15 cellular contexts compared by ENCODE assay signal in the genomic region with DNA sequence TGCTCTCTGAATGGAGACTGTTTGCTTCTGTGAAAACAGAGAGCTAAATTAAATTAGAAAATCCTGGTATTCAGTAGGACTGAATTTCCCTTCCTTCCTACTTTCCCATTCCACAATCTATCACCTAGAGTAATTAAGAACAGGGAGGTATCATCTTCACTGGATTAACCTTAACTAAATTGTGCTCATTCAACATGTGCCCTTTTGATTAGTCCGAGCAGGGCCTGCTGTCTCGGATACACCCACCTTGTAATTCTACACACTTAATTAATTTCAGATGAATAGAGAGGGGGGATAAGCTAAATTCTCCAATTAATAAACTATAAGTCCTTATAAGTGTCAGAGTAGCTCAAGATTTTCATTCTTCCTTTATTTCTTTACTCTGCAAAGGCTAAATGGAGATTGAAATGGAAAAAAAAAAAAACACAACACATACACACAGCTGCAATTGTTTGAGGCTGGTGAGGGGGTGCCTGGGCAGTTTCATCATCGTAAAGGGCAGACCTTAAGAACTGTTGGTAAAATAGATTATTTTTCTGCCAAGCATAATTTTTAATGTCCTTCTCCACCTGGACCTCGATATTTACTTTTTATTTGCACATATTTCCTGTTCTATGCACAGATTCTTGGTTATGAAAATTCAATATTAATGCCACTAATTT.
A peak's percentile ranks its signal among the peaks of the same experiment; 100 is the strongest.
DNase-seq lines count a peak whose midpoint lies in the region; ATAC-seq and TF ChIP-seq lines count a peak whose summit lies in the region.
"Had no signal": no experiment of that assay in that cellular context is flagged by ENCODE, and none has a peak within 500 bp of the region (broad histone marks: within the 10 kb centered on the region; RNA-seq: fewer than 3 reads in every experiment).

No MANE protein-coding gene starts in this region.

- no peak overlapping the region for H3K9ac ChIP-seq in endocrine pancreas (ENCODE audit: control insufficient read depth, insufficient read depth, low read length)

- no peaks in the 10 kb centered on the region for H4K20me1 ChIP-seq in osteoblast (ENCODE audit: insufficient read depth, low read length)

- H3K9me3 ChIP-seq in endocrine pancreas (ENCODE audit: control insufficient read depth, low read length) (no peaks in the 10 kb centered on the region), osteoblast (ENCODE audit: low read depth, low read length) (no peaks in the 10 kb centered on the region)

- H3K9me3 Mint-ChIP-seq in activated CD4-positive, alpha-beta memory T cell treated with anti-CD3 and anti-CD28 coated beads for 36 hours = no peaks in the 10 kb centered on the region
- H3K9me3 Mint-ChIP-seq: CD4-positive, alpha-beta memory T cell; GM23338 had no signal

- H3K27ac Mint-ChIP-seq in activated CD4-positive, alpha-beta memory T cell treated with anti-CD3 and anti-CD28 coated beads for 36 hours = no peak overlapping the region
- H3K27ac Mint-ChIP-seq: B cell; CD4-positive, alpha-beta memory T cell; GM23338; T-helper 17 cell had no signal

- no peaks in the 10 kb centered on the region for H3K27me3 ChIP-seq in endocrine pancreas (ENCODE audit: control insufficient read depth, insufficient read depth, low read length)
- H3K27me3 ChIP-seq in osteoblast (ENCODE audit: insufficient read depth, low read length) = no peaks in the 10 kb centered on the region

- peaks cover 44% of the 10 kb centered on the region for H3K27me3 Mint-ChIP-seq in activated CD4-positive, alpha-beta memory T cell treated with anti-CD3 and anti-CD28 coated beads for 36 hours

- H3K36me3 ChIP-seq in endocrine pancreas (ENCODE audit: control insufficient read depth, insufficient read depth, low read length) = no peaks in the 10 kb centered on the region
- H3K36me3 ChIP-seq in osteoblast (ENCODE audit: insufficient read depth, low read length) = no peaks in the 10 kb centered on the region

- peak overlapping the region; percentile 64 for H3K4me3 ChIP-seq in endocrine pancreas (ENCODE audit: control insufficient read depth, insufficient read depth, low read length)
- no peak overlapping the region for H3K4me3 ChIP-seq in osteoblast (ENCODE audit: insufficient read depth, low read length)
- H3K4me3 ChIP-seq: GM23338 had no signal

- CTCF ChIA-PET in activated CD4-positive, alpha-beta memory T cell treated with anti-CD3 and anti-CD28 coated beads for 36 hours (lab: Charles Lee) = no interaction called here

- H3K4me2 ChIP-seq in osteoblast (ENCODE audit: insufficient read depth, low read length) = no peak overlapping the region
- H3K4me2 ChIP-seq: GM23338 had no signal

- ATAC-seq in GM21576 (IDR thresholded peaks at IDR 0.05; ENCODE audit: unreplicated experiment) = no peak
- ATAC-seq: GM23338, T-helper 17 cell had no signal

- no peak overlapping the region for H3K27ac ChIP-seq in osteoblast (ENCODE audit: low read depth, low read length)

- peaks cover 6% of the 10 kb centered on the region for H3K4me1 ChIP-seq in endocrine pancreas (ENCODE audit: control insufficient read depth, insufficient read depth, low read length)
- H3K4me1 ChIP-seq in osteoblast (ENCODE audit: insufficient read depth, low read length) = peaks cover 17% of the 10 kb centered on the region

- DNase-seq in DMS53 (lab: John Stamatoyannopoulos, UW) (peak; percentile 57), NAMALWA (ENCODE audit: low spot score) (peak; percentile 17), osteoblast (ENCODE audit: insufficient read length, low spot score, missing footprints) (peak; percentile 66), NCI-H2081 (lab: John Stamatoyannopoulos, UW) (no peak)
- no peak for DNase-seq in activated CD4-positive, alpha-beta memory T cell treated with anti-CD3 and anti-CD28 coated beads for 36 hours
- DNase-seq: CD4-positive, alpha-beta memory T cell; DMS79 treated with DMSO at 0.1 percent for 48 hours; NCI-H1436; NCI-H446 treated with DMSO at 0.1 percent for 48 hours; NCI-H774; T-helper 17 cell had no signal

- no peak for TF ChIP-seq CTCF in osteoblast (IDR thresholded peaks at IDR 0.05; ENCODE audit: extremely low read depth, low read depth, low read length)

- peaks cover 27% of the 10 kb centered on the region for H3K79me2 ChIP-seq in osteoblast (ENCODE audit: insufficient read depth, low read length)

- no peaks in the 10 kb centered on the region for H3K36me3 Mint-ChIP-seq in activated CD4-positive, alpha-beta memory T cell treated with anti-CD3 and anti-CD28 coated beads for 36 hours
- H3K36me3 Mint-ChIP-seq: CD4-positive, alpha-beta memory T cell had no signal

- intact Hi-C loops in activated CD4-positive, alpha-beta memory T cell treated with anti-CD3 and anti-CD28 coated beads for 36 hours (cut with micrococcal nuclease) = no loop called here

- no peak overlapping the region for H2AFZ ChIP-seq in osteoblast (ENCODE audit: low read length)
- H2AFZ ChIP-seq: GM23338 had no signal

- POLR2A ChIA-PET in activated CD4-positive, alpha-beta memory T cell treated with anti-CD3 and anti-CD28 coated beads for 36 hours (lab: Charles Lee) = interaction anchor here (0.6 kb wide), 1 partner anchor 123 kb away, joined by 4 read pairs; no protein-coding TSS in a partner anchor

- H3K4me3 Mint-ChIP-seq in activated CD4-positive, alpha-beta memory T cell treated with anti-CD3 and anti-CD28 coated beads for 36 hours = no peak overlapping the region
- H3K4me3 Mint-ChIP-seq: B cell; CD4-positive, alpha-beta memory T cell; GM23338; T-helper 17 cell had no signal

- peaks cover 4% of the 10 kb centered on the region for H3K4me1 Mint-ChIP-seq in activated CD4-positive, alpha-beta memory T cell treated with anti-CD3 and anti-CD28 coated beads for 36 hours (ENCODE audit: low read depth)

Comparison
In these comparisons a context has a peak if more than half of its experiments do, and no peak if none do; other contexts are left out.
1. DNase-seq: peak in DMS53 (single experiment), NAMALWA (single experiment) and osteoblast (single experiment); none in activated CD4-positive, alpha-beta memory T cell treated with anti-CD3 and anti-CD28 coated beads for 36 hours (single experiment) and NCI-H2081 (0 of 2).